In genomic region chr1:12481928-12482327, GRCh38 we compare ENCODE assay signal across 1 cellular context.
TF ChIP-seq lines count a peak whose summit lies in the region.

No MANE protein-coding gene starts in this region.

TF ChIP-seq in K562, 482 proteins besides CTCF, POLR2A, EP300 and RAD21 (continued from another document):
- TF ChIP-seq ATF2 (CRISPR knock-in tag; IDR thresholded peaks at IDR 0.05) = no peak
- TF ChIP-seq CBX1 (IDR thresholded peaks at IDR 0.05; ENCODE audit: low read depth) = no peak
- no peak for TF ChIP-seq OTX1 (CRISPR knock-in tag; IDR thresholded peaks at IDR 0.05)
- TF ChIP-seq TBL1XR1 (IDR thresholded peaks at IDR 0.05; ENCODE audit: low read length in 2 of 2) = no peak
- no peak for TF ChIP-seq SRSF3 (IDR thresholded peaks at IDR 0.05; ENCODE audit: insufficient read depth, low read length)
- TF ChIP-seq SAFB (IDR thresholded peaks at IDR 0.05; ENCODE audit: borderline replicate concordance, low read depth, low read length) = no peak
- TF ChIP-seq, protein P1, sequence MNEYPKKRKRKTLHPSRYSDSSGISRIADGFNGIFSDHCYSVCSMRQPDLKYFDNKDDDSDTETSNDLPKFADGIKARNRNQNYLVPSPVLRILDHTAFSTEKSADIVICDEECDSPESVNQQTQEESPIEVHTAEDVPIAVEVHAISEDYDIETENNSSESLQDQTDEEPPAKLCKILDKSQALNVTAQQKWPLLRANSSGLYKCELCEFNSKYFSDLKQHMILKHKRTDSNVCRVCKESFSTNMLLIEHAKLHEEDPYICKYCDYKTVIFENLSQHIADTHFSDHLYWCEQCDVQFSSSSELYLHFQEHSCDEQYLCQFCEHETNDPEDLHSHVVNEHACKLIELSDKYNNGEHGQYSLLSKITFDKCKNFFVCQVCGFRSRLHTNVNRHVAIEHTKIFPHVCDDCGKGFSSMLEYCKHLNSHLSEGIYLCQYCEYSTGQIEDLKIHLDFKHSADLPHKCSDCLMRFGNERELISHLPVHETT (CRISPR knock-in tag; conservative IDR thresholded peaks at IDR 0.05 in 1 of 2, IDR thresholded peaks at IDR 0.05 in 1 of 2) = 0 out of 4 replicates have a peak, but pooled peaks of 1 of the 2 experiments have one; percentile 31
- TF ChIP-seq ZFP30 (CRISPR knock-in tag; IDR thresholded peaks at IDR 0.05; ENCODE audit: borderline replicate concordance) = no peak
- TF ChIP-seq ZNF695 (CRISPR knock-in tag; IDR thresholded peaks at IDR 0.05) = 0 out of 2 replicates have a peak, but pooled peaks have one; percentile 46
- TF ChIP-seq TOE1 (IDR thresholded peaks at IDR 0.05; ENCODE audit: borderline replicate concordance) = 0 out of 2 replicates have a peak, but pooled peaks have one; percentile 16
- TF ChIP-seq TOE1 (CRISPR knock-in tag; IDR thresholded peaks at IDR 0.05; ENCODE audit: borderline replicate concordance, low read depth) = no peak
- TF ChIP-seq, protein P2, sequence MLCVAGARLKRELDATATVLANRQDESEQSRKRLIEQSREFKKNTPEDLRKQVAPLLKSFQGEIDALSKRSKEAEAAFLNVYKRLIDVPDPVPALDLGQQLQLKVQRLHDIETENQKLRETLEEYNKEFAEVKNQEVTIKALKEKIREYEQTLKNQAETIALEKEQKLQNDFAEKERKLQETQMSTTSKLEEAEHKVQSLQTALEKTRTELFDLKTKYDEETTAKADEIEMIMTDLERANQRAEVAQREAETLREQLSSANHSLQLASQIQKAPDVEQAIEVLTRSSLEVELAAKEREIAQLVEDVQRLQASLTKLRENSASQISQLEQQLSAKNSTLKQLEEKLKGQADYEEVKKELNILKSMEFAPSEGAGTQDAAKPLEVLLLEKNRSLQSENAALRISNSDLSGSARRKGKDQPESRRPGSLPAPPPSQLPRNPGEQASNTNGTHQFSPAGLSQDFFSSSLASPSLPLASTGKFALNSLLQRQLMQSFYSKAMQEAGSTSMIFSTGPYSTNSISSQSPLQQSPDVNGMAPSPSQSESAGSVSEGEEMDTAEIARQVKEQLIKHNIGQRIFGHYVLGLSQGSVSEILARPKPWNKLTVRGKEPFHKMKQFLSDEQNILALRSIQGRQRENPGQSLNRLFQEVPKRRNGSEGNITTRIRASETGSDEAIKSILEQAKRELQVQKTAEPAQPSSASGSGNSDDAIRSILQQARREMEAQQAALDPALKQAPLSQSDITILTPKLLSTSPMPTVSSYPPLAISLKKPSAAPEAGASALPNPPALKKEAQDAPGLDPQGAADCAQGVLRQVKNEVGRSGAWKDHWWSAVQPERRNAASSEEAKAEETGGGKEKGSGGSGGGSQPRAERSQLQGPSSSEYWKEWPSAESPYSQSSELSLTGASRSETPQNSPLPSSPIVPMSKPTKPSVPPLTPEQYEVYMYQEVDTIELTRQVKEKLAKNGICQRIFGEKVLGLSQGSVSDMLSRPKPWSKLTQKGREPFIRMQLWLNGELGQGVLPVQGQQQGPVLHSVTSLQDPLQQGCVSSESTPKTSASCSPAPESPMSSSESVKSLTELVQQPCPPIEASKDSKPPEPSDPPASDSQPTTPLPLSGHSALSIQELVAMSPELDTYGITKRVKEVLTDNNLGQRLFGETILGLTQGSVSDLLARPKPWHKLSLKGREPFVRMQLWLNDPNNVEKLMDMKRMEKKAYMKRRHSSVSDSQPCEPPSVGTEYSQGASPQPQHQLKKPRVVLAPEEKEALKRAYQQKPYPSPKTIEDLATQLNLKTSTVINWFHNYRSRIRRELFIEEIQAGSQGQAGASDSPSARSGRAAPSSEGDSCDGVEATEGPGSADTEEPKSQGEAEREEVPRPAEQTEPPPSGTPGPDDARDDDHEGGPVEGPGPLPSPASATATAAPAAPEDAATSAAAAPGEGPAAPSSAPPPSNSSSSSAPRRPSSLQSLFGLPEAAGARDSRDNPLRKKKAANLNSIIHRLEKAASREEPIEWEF (CRISPR knock-in tag; IDR thresholded peaks at IDR 0.05) = no peak
- TF ChIP-seq ZNF263 (CRISPR knock-in tag; IDR thresholded peaks at IDR 0.05; ENCODE audit: borderline replicate concordance) = 0 out of 2 replicates have a peak, but pooled peaks have one; percentile 41
- TF ChIP-seq ZNF592 (IDR thresholded peaks at IDR 0.05) = 0 out of 2 replicates have a peak, but pooled peaks have one; percentile 54
- no peak for TF ChIP-seq FOSL1 (tag; conservative IDR thresholded peaks at IDR 0.05)
- TF ChIP-seq ZNF239 (CRISPR knock-in tag; IDR thresholded peaks at IDR 0.05) = no peak
- TF ChIP-seq, protein P3, sequence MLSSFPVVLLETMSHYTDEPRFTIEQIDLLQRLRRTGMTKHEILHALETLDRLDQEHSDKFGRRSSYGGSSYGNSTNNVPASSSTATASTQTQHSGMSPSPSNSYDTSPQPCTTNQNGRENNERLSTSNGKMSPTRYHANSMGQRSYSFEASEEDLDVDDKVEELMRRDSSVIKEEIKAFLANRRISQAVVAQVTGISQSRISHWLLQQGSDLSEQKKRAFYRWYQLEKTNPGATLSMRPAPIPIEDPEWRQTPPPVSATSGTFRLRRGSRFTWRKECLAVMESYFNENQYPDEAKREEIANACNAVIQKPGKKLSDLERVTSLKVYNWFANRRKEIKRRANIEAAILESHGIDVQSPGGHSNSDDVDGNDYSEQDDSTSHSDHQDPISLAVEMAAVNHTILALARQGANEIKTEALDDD (IDR thresholded peaks at IDR 0.05) = peak; percentile 63
